Comparison of ENCODE assay signal across 19 cellular contexts in the genomic region with DNA sequence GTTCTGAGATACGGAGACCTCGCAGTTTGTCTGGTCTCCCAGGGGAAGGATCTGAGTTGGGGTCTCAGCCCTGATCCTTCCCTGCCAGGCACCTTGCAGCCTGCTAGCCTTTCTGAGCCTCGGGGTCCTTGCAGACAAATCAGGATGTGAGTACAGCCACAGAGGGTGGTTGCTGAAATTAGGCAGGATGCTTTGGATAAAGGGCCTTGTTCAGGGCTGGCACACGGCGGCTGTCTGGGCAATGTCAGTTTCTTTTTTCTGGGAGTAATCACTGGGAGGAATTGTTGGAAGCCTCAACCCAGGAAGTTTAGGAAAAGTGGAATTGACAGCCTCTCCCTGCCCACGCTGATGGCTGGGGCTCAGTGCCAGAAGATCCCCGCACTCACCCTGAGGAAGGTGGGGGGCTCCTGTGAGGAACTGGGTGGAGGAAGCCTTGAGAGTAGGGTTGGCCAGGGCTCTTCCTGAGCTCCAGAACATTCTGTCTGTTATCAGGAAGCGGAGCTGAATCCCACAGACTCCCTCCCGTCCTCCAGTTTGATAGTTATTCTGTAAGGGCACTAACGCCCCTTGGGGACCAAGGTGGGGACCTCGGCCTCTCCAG. TPM values are rescaled to one million over a fixed set of nuclear protein-coding genes. Genes with fewer than 3 reads are reported as not detected.
A peak's percentile ranks its signal among the peaks of the same experiment; 100 is the strongest.
DNase-seq lines count a peak whose midpoint lies in the region; ATAC-seq and TF ChIP-seq lines count a peak whose summit lies in the region.
"Had no signal": no experiment of that assay in that cellular context is flagged by ENCODE, and none has a peak within 500 bp of the region (broad histone marks: within the 10 kb centered on the region; RNA-seq: fewer than 3 reads in every experiment).

No MANE protein-coding gene starts in this region.

- H3K27me3 ChIP-seq in layer of hippocampus (ENCODE audit: control insufficient read depth, insufficient read depth, low read length), result no peaks in the 10 kb centered on the region
- no peaks in the 10 kb centered on the region for H3K27me3 ChIP-seq in testis
- H3K27me3 ChIP-seq: ovary had no signal

- TF ChIP-seq CTCF in activated CD8-positive, alpha-beta T cell treated with anti-CD3 and anti-CD28 coated beads for 36 hours (IDR thresholded peaks at IDR 0.05), result no peak
- no peak for TF ChIP-seq CTCF in testis (IDR thresholded peaks at IDR 0.05)

- H3K27ac ChIP-seq in layer of hippocampus (ENCODE audit: low read depth, low read length), result peak overlapping the region; percentile 38
- H3K27ac ChIP-seq in substantia nigra (ENCODE audit: low read depth, low read length, poor library complexity, severe bottlenecking), result peak overlapping the region; percentile 29
- H3K27ac ChIP-seq in testis, result no peak overlapping the region
- H3K27ac ChIP-seq: C4-2B had no signal

- no peaks in the 10 kb centered on the region for H3K36me3 ChIP-seq in testis (ENCODE audit: low read depth, missing control alignments)
- H3K36me3 ChIP-seq: HAP-1, ovary had no signal

- peak overlapping the region; percentile 77 for H3K27ac Mint-ChIP-seq in activated CD8-positive, alpha-beta T cell treated with anti-CD3 and anti-CD28 coated beads for 36 hours
- no peak overlapping the region for H3K27ac Mint-ChIP-seq in activated CD8-positive, alpha-beta T cell treated with anti-CD3 and anti-CD28 coated beads, Interleukin-2, amount 10 ng/mL, durations not matched to agents 7 days and 5 days
- peak overlapping the region; percentile 72 for H3K27ac Mint-ChIP-seq in activated T-helper 2 cell treated with anti-CD3 and anti-CD28 coated beads, Interferon-gamma antibody, Interleukin-2, Interleukin-4, amounts not matched to agents 10 μg/mL and 5 μg/mL and 100 μg/mL, durations not matched to agents 14 hours and 24 hours and 36 hours
- H3K27ac Mint-ChIP-seq: activated CD4-positive, alpha-beta T cell treated with anti-CD3 and anti-CD28 coated beads, Interleukin-2, amount 10 ng/mL, durations not matched to agents 7 days and 5 days had no signal

- no peak for DNase-seq in activated CD8-positive, alpha-beta T cell treated with anti-CD3 and anti-CD28 coated beads for 36 hours
- no peak for DNase-seq in activated CD8-positive, alpha-beta T cell treated with anti-CD3 and anti-CD28 coated beads, Interleukin-2, amount 10 ng/mL, durations not matched to agents 7 days and 5 days
- no peak for DNase-seq in activated T-helper 2 cell treated with anti-CD3 and anti-CD28 coated beads, Interferon-gamma antibody, Interleukin-2, Interleukin-4, amounts not matched to agents 10 μg/mL and 5 μg/mL and 100 μg/mL, durations not matched to agents 14 hours and 24 hours and 36 hours (ENCODE audit: low spot score)
- DNase-seq in substantia nigra (lab: John Stamatoyannopoulos, UW) (no peak), activated gamma-delta T cell treated with Interleukin-2 at 50 U/mL for 16 hours (no peak), testis (no peak), NCI-H226 (no peak)
- DNase-seq: activated CD4-positive, alpha-beta T cell treated with anti-CD3 and anti-CD28 coated beads, Interleukin-2, amount 10 ng/mL, durations not matched to agents 7 days and 5 days; DMS153; KG1; left cardiac atrium; mucosa of descending colon; NCI-H2081; NCI-H524; ovary had no signal

- no peaks in the 10 kb centered on the region for H3K9me3 ChIP-seq in testis
- H3K9me3 ChIP-seq: HAP-1, mucosa of descending colon, ovary had no signal

- H3K4me3 Mint-ChIP-seq in activated CD8-positive, alpha-beta T cell treated with anti-CD3 and anti-CD28 coated beads for 36 hours, result no peak overlapping the region
- no peak overlapping the region for H3K4me3 Mint-ChIP-seq in activated CD8-positive, alpha-beta T cell treated with anti-CD3 and anti-CD28 coated beads, Interleukin-2, amount 10 ng/mL, durations not matched to agents 7 days and 5 days
- H3K4me3 Mint-ChIP-seq in activated T-helper 2 cell treated with anti-CD3 and anti-CD28 coated beads, Interferon-gamma antibody, Interleukin-2, Interleukin-4, amounts not matched to agents 10 μg/mL and 5 μg/mL and 100 μg/mL, durations not matched to agents 14 hours and 24 hours and 36 hours (ENCODE audit: low read depth), result no peak overlapping the region
- H3K4me3 Mint-ChIP-seq: activated CD4-positive, alpha-beta T cell treated with anti-CD3 and anti-CD28 coated beads, Interleukin-2, amount 10 ng/mL, durations not matched to agents 7 days and 5 days had no signal

- POLR2A ChIA-PET in activated CD8-positive, alpha-beta T cell treated with anti-CD3 and anti-CD28 coated beads for 36 hours (lab: Charles Lee), result interaction anchor here (1.0 to 2.5 kb wide), 4 partner anchors 10 to 28 kb away, joined by 3 to 7 read pairs (median 4); no protein-coding TSS in a partner anchor
- POLR2A ChIA-PET in activated CD8-positive, alpha-beta T cell treated with anti-CD3 and anti-CD28 coated beads, Interleukin-2, amount 10 ng/mL, durations not matched to agents 7 days and 5 days (lab: Charles Lee), result interaction anchor here (0.6 kb wide), 1 partner anchor 11 kb away, joined by 3 read pairs; no protein-coding TSS in a partner anchor

- H3K4me3 ChIP-seq in testis, result no peak overlapping the region
- H3K4me3 ChIP-seq: HAP-1, mucosa of descending colon, ovary, skin epidermis had no signal

- H3K9me3 Mint-ChIP-seq in activated CD8-positive, alpha-beta T cell treated with anti-CD3 and anti-CD28 coated beads for 36 hours, result no peaks in the 10 kb centered on the region
- H3K9me3 Mint-ChIP-seq in activated CD8-positive, alpha-beta T cell treated with anti-CD3 and anti-CD28 coated beads, Interleukin-2, amount 10 ng/mL, durations not matched to agents 7 days and 5 days (ENCODE audit: insufficient read depth), result no peaks in the 10 kb centered on the region
- H3K9me3 Mint-ChIP-seq in activated T-helper 2 cell treated with anti-CD3 and anti-CD28 coated beads, Interferon-gamma antibody, Interleukin-2, Interleukin-4, amounts not matched to agents 10 μg/mL and 5 μg/mL and 100 μg/mL, durations not matched to agents 14 hours and 24 hours and 36 hours, result no peaks in the 10 kb centered on the region
- H3K9me3 Mint-ChIP-seq: activated CD4-positive, alpha-beta T cell treated with anti-CD3 and anti-CD28 coated beads, Interleukin-2, amount 10 ng/mL, durations not matched to agents 7 days and 5 days had no signal

- WGBS in testis, 2 donors, result 69 to 80% methylated on average over 7 to 11 of the region's 11 CpGs

- intact Hi-C loops in activated CD8-positive, alpha-beta T cell treated with anti-CD3 and anti-CD28 coated beads for 36 hours (cut with micrococcal nuclease), result no loop called here
- intact Hi-C loops in activated T-helper 2 cell treated with anti-CD3 and anti-CD28 coated beads, Interferon-gamma antibody, Interleukin-2, Interleukin-4, amounts not matched to agents 10 μg/mL and 5 μg/mL and 100 μg/mL, durations not matched to agents 14 hours and 24 hours and 36 hours (cut with micrococcal nuclease), result no loop called here
- intact Hi-C loops in testis (cut with DNase I; ENCODE audit: low total_unique reads), result no loop called here

- ATAC-seq in activated CD8-positive, alpha-beta T cell treated with anti-CD3 and anti-CD28 coated beads for 36 hours, result no peak
- no peak for ATAC-seq in activated CD8-positive, alpha-beta T cell treated with anti-CD3 and anti-CD28 coated beads, Interleukin-2, amount 10 ng/mL, durations not matched to agents 7 days and 5 days
- ATAC-seq: mucosa of descending colon had no signal

- peaks cover 80% of the 10 kb centered on the region for H3K36me3 Mint-ChIP-seq in activated CD8-positive, alpha-beta T cell treated with anti-CD3 and anti-CD28 coated beads for 36 hours (ENCODE audit: low read depth)
- H3K36me3 Mint-ChIP-seq in activated CD8-positive, alpha-beta T cell treated with anti-CD3 and anti-CD28 coated beads, Interleukin-2, amount 10 ng/mL, durations not matched to agents 7 days and 5 days (ENCODE audit: low read depth), result peaks cover 37% of the 10 kb centered on the region
- peaks cover 91% of the 10 kb centered on the region for H3K36me3 Mint-ChIP-seq in activated T-helper 2 cell treated with anti-CD3 and anti-CD28 coated beads, Interferon-gamma antibody, Interleukin-2, Interleukin-4, amounts not matched to agents 10 μg/mL and 5 μg/mL and 100 μg/mL, durations not matched to agents 14 hours and 24 hours and 36 hours (ENCODE audit: low read depth)

- CTCF ChIA-PET in activated CD8-positive, alpha-beta T cell treated with anti-CD3 and anti-CD28 coated beads for 36 hours (lab: Charles Lee), result interaction anchor here (0.9 to 3.6 kb wide), 4 partner anchors 9 to 46 kb away, joined by 4 to 12 read pairs (median 6); no protein-coding TSS in a partner anchor
- CTCF ChIA-PET in activated CD8-positive, alpha-beta T cell treated with anti-CD3 and anti-CD28 coated beads, Interleukin-2, amount 10 ng/mL, durations not matched to agents 7 days and 5 days (lab: Charles Lee), result interaction anchor here (1.1 to 3.1 kb wide), 4 partner anchors 14 to 46 kb away, joined by 5 to 10 read pairs (median 6); no protein-coding TSS in a partner anchor

- no peak for TF ChIP-seq POLR2A in testis (IDR thresholded peaks at IDR 0.05)

- H3K27me3 Mint-ChIP-seq in activated CD8-positive, alpha-beta T cell treated with anti-CD3 and anti-CD28 coated beads for 36 hours, result no peaks in the 10 kb centered on the region
- no peaks in the 10 kb centered on the region for H3K27me3 Mint-ChIP-seq in activated CD8-positive, alpha-beta T cell treated with anti-CD3 and anti-CD28 coated beads, Interleukin-2, amount 10 ng/mL, durations not matched to agents 7 days and 5 days (ENCODE audit: low read depth)
- H3K27me3 Mint-ChIP-seq in activated T-helper 2 cell treated with anti-CD3 and anti-CD28 coated beads, Interferon-gamma antibody, Interleukin-2, Interleukin-4, amounts not matched to agents 10 μg/mL and 5 μg/mL and 100 μg/mL, durations not matched to agents 14 hours and 24 hours and 36 hours (ENCODE audit: low read depth), result no peaks in the 10 kb centered on the region
- H3K27me3 Mint-ChIP-seq: activated CD4-positive, alpha-beta T cell treated with anti-CD3 and anti-CD28 coated beads, Interleukin-2, amount 10 ng/mL, durations not matched to agents 7 days and 5 days had no signal

- no peaks in the 10 kb centered on the region for H3K4me1 ChIP-seq in testis
- H3K4me1 ChIP-seq: HAP-1 had no signal

- peaks cover 88% of the 10 kb centered on the region for H3K4me1 Mint-ChIP-seq in activated CD8-positive, alpha-beta T cell treated with anti-CD3 and anti-CD28 coated beads for 36 hours (ENCODE audit: low read depth)
- peaks cover 24% of the 10 kb centered on the region for H3K4me1 Mint-ChIP-seq in activated CD8-positive, alpha-beta T cell treated with anti-CD3 and anti-CD28 coated beads, Interleukin-2, amount 10 ng/mL, durations not matched to agents 7 days and 5 days (ENCODE audit: low read depth)
- peaks cover 46% of the 10 kb centered on the region for H3K4me1 Mint-ChIP-seq in activated T-helper 2 cell treated with anti-CD3 and anti-CD28 coated beads, Interferon-gamma antibody, Interleukin-2, Interleukin-4, amounts not matched to agents 10 μg/mL and 5 μg/mL and 100 μg/mL, durations not matched to agents 14 hours and 24 hours and 36 hours (ENCODE audit: low read depth)

RNA-seq across cellular contexts. Expression of a gene that starts 37.4 kb away (rescaled TPM):
- 100 to 1,000 TPM; 289 to 319 TPM for total RNA-seq in activated CD8-positive, alpha-beta T cell treated with anti-CD3 and anti-CD28 coated beads for 36 hours
- 10 to 100 TPM; 68.2 to 72.9 TPM for total RNA-seq in activated CD8-positive, alpha-beta T cell treated with anti-CD3 and anti-CD28 coated beads, Interleukin-2, amount 10 ng/mL, durations not matched to agents 7 days and 5 days
- total RNA-seq in activated T-helper 2 cell treated with anti-CD3 and anti-CD28 coated beads, Interferon-gamma antibody, Interleukin-2, Interleukin-4, amounts not matched to agents 10 μg/mL and 5 μg/mL and 100 μg/mL, durations not matched to agents 14 hours and 24 hours and 36 hours, result 397 and 425 TPM in 2 replicates
- 10 to 100 TPM in 1 of 2 donors, 1 to 10 TPM in 1; 5.0 to 13.0 TPM for total RNA-seq in testis
- polyA plus RNA-seq in testis (ENCODE audit: insufficient read depth, low read depth, low replicate concordance), result 13.7 TPM

Comparison
In these comparisons a context has a peak if more than half of its experiments do, and no peak if none do; other contexts are left out.
1. H3K27ac ChIP-seq: peak in layer of hippocampus (single experiment) and substantia nigra (single experiment); none in testis (0 of 2).
2. RNA of a gene that starts 37.4 kb away (total RNA-seq): 397 to 425 TPM in activated T-helper 2 cell treated with anti-CD3 and anti-CD28 coated beads, Interferon-gamma antibody, Interleukin-2, Interleukin-4, amounts not matched to agents 10 μg/mL and 5 μg/mL and 100 μg/mL, durations not matched to agents 14 hours and 24 hours and 36 hours, 289 to 319 TPM in activated CD8-positive, alpha-beta T cell treated with anti-CD3 and anti-CD28 coated beads for 36 hours and 68.2 to 72.9 TPM in activated CD8-positive, alpha-beta T cell treated with anti-CD3 and anti-CD28 coated beads, Interleukin-2, amount 10 ng/mL, durations not matched to agents 7 days and 5 days; 5.0 to 13.0 TPM in testis; every median in the first group is over 4 times any median in the second.